In genomic region chr1:58783993-58784757, GRCh38 we compare ENCODE assay signal across 8 cellular contexts. TPM values are rescaled to one million over a fixed set of nuclear protein-coding genes. Genes with fewer than 3 reads are reported as not detected.
A peak's percentile ranks its signal among the peaks of the same experiment; 100 is the strongest.
DNase-seq lines count a peak whose midpoint lies in the region; ATAC-seq and TF ChIP-seq lines count a peak whose summit lies in the region.

TSS of gene JUN (minus strand) at chr1:58784047. CDS start at chr1:58783070, 977 bp downstream.

- H3K4me3 ChIP-seq in BJ (ENCODE audit: low read depth, low read length), result peak within 1 kb of the TSS; percentile 82
- H3K4me3 ChIP-seq in coronary artery, result peak within 1 kb of the TSS; percentile 88

- ATAC-seq in GM19328 (IDR thresholded peaks at IDR 0.05; ENCODE audit: unreplicated experiment) (peak; percentile 79), HG03520 (IDR thresholded peaks at IDR 0.05; ENCODE audit: unreplicated experiment) (peak; percentile 75)

- H3K36me3 Mint-ChIP-seq in activated CD4-positive, alpha-beta T cell treated with anti-CD3 and anti-CD28 coated beads, Interleukin-2, amount 10 ng/mL, durations not matched to agents 7 days and 5 days (ENCODE audit: low read depth), result peaks cover 22% of the 10 kb centered on the region

- H3K36me3 ChIP-seq in BJ (ENCODE audit: control insufficient read depth, insufficient read depth, low read length), result peaks cover 5% of the 10 kb centered on the region

- peaks cover 8% of the 10 kb centered on the region for H3K27me3 Mint-ChIP-seq in activated CD4-positive, alpha-beta T cell treated with anti-CD3 and anti-CD28 coated beads, Interleukin-2, amount 10 ng/mL, durations not matched to agents 7 days and 5 days

- POLR2A ChIA-PET in BJ (lab: Charles Lee), result interaction anchor here (0.6 to 1.0 kb wide), 5 partner anchors 20 to 915 kb away, joined by 3 to 5 read pairs (median 3); no protein-coding TSS in a partner anchor
- POLR2A ChIA-PET in activated CD4-positive, alpha-beta T cell treated with anti-CD3 and anti-CD28 coated beads, Interleukin-2, amount 10 ng/mL, durations not matched to agents 7 days and 5 days (lab: Charles Lee), result interaction anchor here (0.6 to 1.1 kb wide), 5 partner anchors 32 to 508 kb away, joined by 3 to 7 read pairs (median 4); no protein-coding TSS in a partner anchor

- H3K4me3 Mint-ChIP-seq in activated CD4-positive, alpha-beta T cell treated with anti-CD3 and anti-CD28 coated beads, Interleukin-2, amount 10 ng/mL, durations not matched to agents 7 days and 5 days, result peak within 1 kb of the TSS; percentile 89

- TF ChIP-seq CTCF in BJ (IDR thresholded peaks at IDR 0.05; ENCODE audit: insufficient read depth, low read depth, low read length) (peak; percentile 14; the same call in 1 of the 2 replicates), coronary artery (IDR thresholded peaks at IDR 0.05) (no peak)

- peaks cover 23% of the 10 kb centered on the region for H3K4me1 Mint-ChIP-seq in activated CD4-positive, alpha-beta T cell treated with anti-CD3 and anti-CD28 coated beads, Interleukin-2, amount 10 ng/mL, durations not matched to agents 7 days and 5 days

- peak; percentile 98 for DNase-seq in BJ (ENCODE audit: low read depth)
- DNase-seq in NCI-H69 (lab: John Stamatoyannopoulos, UW), result peak; percentile 98
- peak; percentile 98 for DNase-seq in activated CD4-positive, alpha-beta T cell treated with anti-CD3 and anti-CD28 coated beads, Interleukin-2, amount 10 ng/mL, durations not matched to agents 7 days and 5 days
- DNase-seq in coronary artery (ENCODE audit: low spot score), result peak; percentile 100
- DNase-seq in stimulated activated CD4-positive, alpha-beta T cell treated with anti-CD3 and anti-CD28 coated beads, Interleukin-1b, Interleukin-23, amount 100 ng/mL, for 4 hours (ENCODE audit: low read depth in 2 of 2), result peak; percentile 95 to 96

- H3K27me3 ChIP-seq in BJ (ENCODE audit: control insufficient read depth, insufficient read depth, low read length) (no peaks in the 10 kb centered on the region), layer of hippocampus (ENCODE audit: control insufficient read depth, insufficient read depth, low read length) (no peaks in the 10 kb centered on the region)

- CTCF ChIA-PET in BJ (lab: Yijun Ruan, JAX), result interaction anchor here (0.6 to 1.8 kb wide), 9 partner anchors 12 to 915 kb away, joined by 3 to 6 read pairs (median 3); no protein-coding TSS in a partner anchor
- CTCF ChIA-PET in activated CD4-positive, alpha-beta T cell treated with anti-CD3 and anti-CD28 coated beads, Interleukin-2, amount 10 ng/mL, durations not matched to agents 7 days and 5 days (lab: Charles Lee), result interaction anchor here (0.6 to 1.4 kb wide), 5 partner anchors 12 to 119 kb away, joined by 3 to 5 read pairs (median 3); no protein-coding TSS in a partner anchor

- H3K9me3 Mint-ChIP-seq in activated CD4-positive, alpha-beta T cell treated with anti-CD3 and anti-CD28 coated beads, Interleukin-2, amount 10 ng/mL, durations not matched to agents 7 days and 5 days, result peaks cover 11% of the 10 kb centered on the region

- H3K27ac Mint-ChIP-seq in activated CD4-positive, alpha-beta T cell treated with anti-CD3 and anti-CD28 coated beads, Interleukin-2, amount 10 ng/mL, durations not matched to agents 7 days and 5 days, result peak within 1 kb of the TSS; percentile 97

- H3K27ac ChIP-seq in coronary artery, result peak within 1 kb of the TSS; percentile 98 to 100
- peak within 1 kb of the TSS; percentile 99 for H3K27ac ChIP-seq in layer of hippocampus (ENCODE audit: low read depth, low read length)

RNA-seq across cellular contexts. Expression of gene JUN, which starts in this region (rescaled TPM):
- 19.6 and 23.4 TPM in 2 replicates for polyA plus RNA-seq in BJ (2011; rRNA removed)
- 20.7 and 28.3 TPM in 2 replicates for polyA minus RNA-seq in BJ (2011; rRNA and poly(A)+ RNA removed)
- total RNA-seq in activated CD4-positive, alpha-beta T cell treated with anti-CD3 and anti-CD28 coated beads, Interleukin-2, amount 10 ng/mL, durations not matched to agents 7 days and 5 days, result 10 to 100 TPM; 30.1 to 35.6 TPM

Comparison
In these comparisons a context has a peak if more than half of its experiments do, and no peak if none do; other contexts are left out.
1. Peak in every context shown above with its lines: DNase-seq, ATAC-seq, H3K4me3 ChIP-seq and H3K27ac ChIP-seq.